29 cellular contexts compared by ENCODE assay signal in genomic region chr6:8246403-8246802, GRCh38.
"Had no signal": no experiment of that assay in that cellular context is flagged by ENCODE, and none has a peak within 500 bp of the region (broad histone marks: within the 10 kb centered on the region; RNA-seq: fewer than 3 reads in every experiment).

No MANE protein-coding gene starts in this region.

- H3K27me3 ChIP-seq: MG63 had no signal

- DNase-seq: Karpas-422, Kasumi-1, MG63, MM.1S, MV-4-11, NCI-H1048, NCI-H1092 treated with DMSO at 0.1 percent for 48 hours, NCI-H1105, NCI-H1105 treated with DMSO at 0.1 percent for 48 hours, NCI-H1436, NCI-H1436 treated with DMSO at 0.1 percent for 48 hours, NCI-H1694, NCI-H1694 treated with DMSO at 0.1 percent for 48 hours, NCI-H187 treated with DMSO at 0.1 percent for 48 hours, NCI-H2029, NCI-H2029 treated with DMSO at 0.1 percent for 48 hours, NCI-H2081, NCI-H2081 treated with DMSO at 0.1 percent for 48 hours, NCI-H2107, NCI-H2171, NCI-H2171 treated with DMSO at 0.1 percent for 48 hours, NCI-H2227 treated with DMSO at 0.1 percent for 48 hours, NCI-H226, NCI-H345, NCI-H446, NCI-H446 treated with DMSO at 0.1 percent for 48 hours, NCI-H510A, NCI-H510A treated with DMSO at 0.1 percent for 48 hours, NCI-H524 had no signal

- H3K4me3 ChIP-seq: MG63 had no signal

- H3K9me3 ChIP-seq: MG63 had no signal

- H3K36me3 ChIP-seq: MG63 had no signal
